8 cellular contexts compared by ENCODE assay signal in the genomic region with DNA sequence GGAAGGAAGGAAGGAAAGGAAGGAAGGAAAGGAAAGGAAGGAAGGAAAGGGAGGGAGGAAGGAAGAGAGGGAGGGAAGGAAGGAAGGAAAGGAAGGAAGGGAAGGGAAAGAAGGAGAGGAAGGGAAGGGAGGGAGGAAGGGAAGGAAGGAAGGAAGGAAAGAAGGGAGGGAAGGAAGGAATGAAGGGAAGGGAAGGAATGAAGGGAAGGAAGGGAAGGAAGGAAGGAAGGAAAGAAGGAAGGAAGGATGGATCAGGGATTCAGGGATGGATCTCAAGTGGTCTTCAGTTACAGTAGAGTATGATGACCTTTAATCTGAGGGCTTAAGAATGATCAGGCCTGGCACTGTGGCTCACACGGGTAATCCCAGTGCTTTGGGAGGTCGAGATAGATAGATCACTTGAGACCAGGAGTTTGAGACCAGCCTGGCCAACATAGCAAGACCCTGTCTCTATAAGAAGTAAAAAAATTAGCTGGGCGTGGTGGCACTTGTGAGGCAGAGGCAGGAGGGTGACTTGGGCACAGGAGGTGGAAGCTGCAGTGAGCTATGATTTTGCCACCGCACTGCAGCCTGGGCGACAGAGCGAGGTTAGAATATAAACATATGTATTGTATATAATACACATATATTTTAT. TPM values are rescaled to one million over a fixed set of nuclear protein-coding genes. Genes with fewer than 3 reads are reported as not detected.
A peak's percentile ranks its signal among the peaks of the same experiment; 100 is the strongest.
DNase-seq lines count a peak whose midpoint lies in the region; ATAC-seq and TF ChIP-seq lines count a peak whose summit lies in the region.

No MANE protein-coding gene starts in this region.

- peaks cover 7 to 12% of the 10 kb centered on the region in 2 donors for H3K36me3 Mint-ChIP-seq in CD4-positive, alpha-beta memory T cell

- peak overlapping the region in 1 of 2 donors; percentile 74 for H3K9ac ChIP-seq in colonic mucosa (ENCODE audit: low read depth in 2 of 2, low read length in 2 of 2)
- no peak overlapping the region for H3K9ac ChIP-seq in parathyroid adenoma

- H3K4me1 Mint-ChIP-seq in CD4-positive, alpha-beta memory T cell, result peaks cover 19 to 30% (median 24%) of the 10 kb centered on the region in 4 donors

- H3K36me3 ChIP-seq in CD4-positive, alpha-beta memory T cell (ENCODE audit: insufficient read depth, low read length), result no peaks in the 10 kb centered on the region
- H3K36me3 ChIP-seq in Panc1 (ENCODE audit: control insufficient read depth, insufficient read depth, low read length), result no peaks in the 10 kb centered on the region
- no peaks in the 10 kb centered on the region for H3K36me3 ChIP-seq in colonic mucosa
- H3K36me3 ChIP-seq in parathyroid adenoma (ENCODE audit: control insufficient read depth, insufficient read depth, low read length), result no peaks in the 10 kb centered on the region

- H3K4me3 ChIP-seq in CD4-positive, alpha-beta memory T cell (ENCODE audit: low read length in 2 of 2), result peak overlapping the region; percentile 17 to 38
- peak overlapping the region; percentile 43 to 46 for H3K4me3 ChIP-seq in Panc1 (ENCODE audit: low read depth in 2 of 2, low read length in 2 of 2)
- peak overlapping the region; percentile 35 for H3K4me3 ChIP-seq in colonic mucosa
- H3K4me3 ChIP-seq in parathyroid adenoma (ENCODE audit: low read depth, low read length), result peak overlapping the region; percentile 40

- H3K27me3 Mint-ChIP-seq in CD4-positive, alpha-beta memory T cell, result peaks cover 0 to 2% of the 10 kb centered on the region in 2 donors

- CTCF ChIA-PET in CD4-positive, alpha-beta memory T cell (lab: Charles Lee; ENCODE audit: partially characterized antibody), result interaction anchor here (0.5 to 6.8 kb wide), 2 partner anchors 40 to 51 kb away, joined by 3 to 50 read pairs; no protein-coding TSS in a partner anchor
- CTCF ChIA-PET in Panc1 (lab: Charles Lee), result no interaction called here

- no peaks in the 10 kb centered on the region for H3K9me3 ChIP-seq in CD4-positive, alpha-beta memory T cell (ENCODE audit: control insufficient read depth in 1 of 2, low read length in 2 of 2)
- H3K9me3 ChIP-seq in Panc1 (ENCODE audit: control insufficient read depth, insufficient read depth, low read depth, low read length) (no peaks in the 10 kb centered on the region), colonic mucosa (no peaks in the 10 kb centered on the region), parathyroid adenoma (ENCODE audit: control insufficient read depth, low read length) (no peaks in the 10 kb centered on the region)

- TF ChIP-seq CTCF in Panc1 (IDR thresholded peaks at IDR 0.05) (no peak), colonic mucosa (IDR thresholded peaks at IDR 0.05) (no peak), parathyroid adenoma (IDR thresholded peaks at IDR 0.05) (no peak)

- peak overlapping the region; percentile 80 to 94 (median 90) for H3K27ac Mint-ChIP-seq in CD4-positive, alpha-beta memory T cell

- peak; percentile 6; the same call in 1 of the 2 replicates for ATAC-seq in Panc1
- ATAC-seq in HG02885 (IDR thresholded peaks at IDR 0.05; ENCODE audit: poor library complexity, unreplicated experiment), result no peak

- H2AFZ ChIP-seq in parathyroid adenoma, result peak overlapping the region; percentile 87

- no TSS peak for BruUV-seq in Panc1 (replicated peaks; lab: Mats Ljungman, UMichigan)

- intact Hi-C loops in CD4-positive, alpha-beta memory T cell (cut with micrococcal nuclease), result loop anchor here (5.0 kb wide), 1 partner anchor 46 kb away; no protein-coding TSS in a partner anchor
- intact Hi-C loops in Panc1 (cut with micrococcal nuclease; ENCODE audit: unreplicated experiment), result no loop called here
- intact Hi-C loops in colonic mucosa (cut with DNase I), result loop anchor here (2.0 to 5.0 kb wide), 2 partner anchors 39 to 71 kb away; no protein-coding TSS in a partner anchor

- peak overlapping the region; percentile 68 for H3K4me2 ChIP-seq in parathyroid adenoma (ENCODE audit: low read length)

- POLR2A ChIA-PET in CD4-positive, alpha-beta memory T cell (lab: Charles Lee; ENCODE audit: partially characterized antibody), result interaction anchor here (0.9 to 8.5 kb wide), 6 partner anchors 26 to 94 kb away, joined by 3 to 216 read pairs (median 18); partner anchors contain the start of gene AP5Z1
- POLR2A ChIA-PET in Panc1 (lab: Charles Lee), result interaction anchor here (0.5 to 0.6 kb wide), 3 partner anchors 14 to 35 kb away, joined by 3 to 12 read pairs (median 5); no protein-coding TSS in a partner anchor

- peaks cover 23% of the 10 kb centered on the region for H3K79me2 ChIP-seq in parathyroid adenoma

- H3K9me3 Mint-ChIP-seq in CD4-positive, alpha-beta memory T cell, result peaks cover 0 to 1% (median 0%) of the 10 kb centered on the region in 8 donors

- H3K27me3 ChIP-seq in CD4-positive, alpha-beta memory T cell (ENCODE audit: insufficient read depth, low read length), result no peaks in the 10 kb centered on the region
- H3K27me3 ChIP-seq in Panc1 (ENCODE audit: control insufficient read depth, insufficient read depth, low read length) (no peaks in the 10 kb centered on the region), colonic mucosa (no peaks in the 10 kb centered on the region), parathyroid adenoma (ENCODE audit: control insufficient read depth, insufficient read depth, low read length) (no peaks in the 10 kb centered on the region)

- H3K27ac ChIP-seq in CD4-positive, alpha-beta memory T cell (ENCODE audit: low read depth, low read length), result no peak overlapping the region
- H3K27ac ChIP-seq in Panc1 (ENCODE audit: low read length), result peak overlapping the region; percentile 88
- no peak overlapping the region for H3K27ac ChIP-seq in colonic mucosa
- peak overlapping the region; percentile 6 for H3K27ac ChIP-seq in parathyroid adenoma

- H3K4me1 ChIP-seq in CD4-positive, alpha-beta memory T cell (ENCODE audit: insufficient read depth, low read length), result peaks cover 26% of the 10 kb centered on the region
- H3K4me1 ChIP-seq in Panc1 (ENCODE audit: control insufficient read depth, insufficient read depth, low read length) (peaks cover 14% of the 10 kb centered on the region), colonic mucosa (peaks cover 6% of the 10 kb centered on the region), parathyroid adenoma (no peaks in the 10 kb centered on the region)

- DNase-seq in CD4-positive, alpha-beta memory T cell, result peak in 1 of 5 donors; percentile 55
- no peak for DNase-seq in Panc1 (ENCODE audit: low read depth, low spot score)
- no peak for DNase-seq in colonic mucosa
- no peak for DNase-seq in NCI-H2081 (lab: John Stamatoyannopoulos, UW)
- DNase-seq in NCI-H345 treated with DMSO at 0.1 percent for 48 hours (lab: John Stamatoyannopoulos, UW; ENCODE audit: unreplicated experiment), result no peak
- DNase-seq in NCI-H524 treated with DMSO at 0.1 percent for 48 hours (lab: John Stamatoyannopoulos, UW), result no peak

- H3K4me3 Mint-ChIP-seq in CD4-positive, alpha-beta memory T cell, result peak overlapping the region; percentile 82 to 94 (median 90)

- in situ Hi-C loops in Panc1 (cut with HindIII; ENCODE audit: low pct_unique_long_range_greater_than_20kb, low sequenced_read_pairs), result no loop called here

RNA-seq across cellular contexts. Expression of gene FOXK1, which starts 0.8 kb away (rescaled TPM):
- total RNA-seq in CD4-positive, alpha-beta memory T cell, result 10 to 100 TPM; 52.9 to 53.3 TPM
- 1 to 10 TPM; 1.3 to 5.0 TPM for polyA plus RNA-seq in CD4-positive, alpha-beta memory T cell
- total RNA-seq in Panc1 (2021; ENCODE audit: unreplicated experiment) (72.7 TPM), colonic mucosa (10 to 100 TPM; 29.6 to 30.8 TPM)
- polyA plus RNA-seq in Panc1 (2012; ENCODE audit: insufficient read length), result 17.7 TPM

Comparison
In these comparisons a context has a peak if more than half of its experiments do, and no peak if none do; other contexts are left out.
1. H3K27ac ChIP-seq: peak in Panc1 (single experiment) and parathyroid adenoma (single experiment); none in CD4-positive, alpha-beta memory T cell (single experiment) and colonic mucosa (single experiment).
2. Peak in every context shown above with its lines, with median percentiles within 50 percentile points of each other: H3K4me3 ChIP-seq.